ENCODE assay signal across 8 cellular contexts in the genomic region with DNA sequence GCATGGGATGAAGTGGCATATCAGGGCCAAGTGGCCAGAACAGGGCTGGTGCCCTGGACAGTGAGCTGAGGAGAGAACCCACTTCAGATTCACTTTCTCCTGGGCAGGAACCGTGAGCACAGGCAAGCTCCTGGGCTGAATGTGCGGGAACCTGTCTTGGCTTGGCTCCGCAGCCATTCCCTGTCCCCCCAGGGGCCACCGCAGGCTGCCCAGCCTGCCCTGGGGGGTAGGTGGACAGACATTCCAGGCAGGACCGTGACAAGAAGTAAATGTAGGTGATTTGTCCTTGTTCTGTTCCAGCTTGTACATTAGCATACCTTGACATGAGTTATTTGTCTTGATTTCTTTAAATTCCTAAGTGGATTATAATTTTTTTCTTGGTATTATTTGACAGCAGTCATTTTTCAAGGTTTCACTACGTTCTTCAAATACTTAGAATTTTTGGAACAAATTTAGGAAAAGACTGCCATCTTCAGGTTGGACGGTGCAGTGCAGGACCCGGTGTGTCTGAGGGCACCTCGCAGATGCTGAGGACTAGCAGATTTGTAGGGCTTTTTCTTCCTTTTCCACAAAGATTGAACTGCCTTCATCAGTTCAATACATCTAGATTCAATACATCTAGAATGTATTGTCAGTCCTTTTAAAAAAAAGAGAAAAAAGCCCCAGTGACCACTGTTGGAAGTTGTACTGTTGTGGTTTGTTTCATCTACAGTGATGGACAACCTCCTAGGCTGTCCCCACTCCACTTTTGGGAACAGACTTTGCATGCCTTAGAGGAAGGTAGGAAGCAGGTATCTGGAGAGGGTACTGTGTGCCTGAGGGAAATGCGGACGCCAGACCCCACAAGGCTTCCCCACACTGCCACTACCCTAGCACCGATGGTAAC.
DNase-seq lines count a peak whose midpoint lies in the region; ATAC-seq, FAIRE-seq and TF ChIP-seq lines count a peak whose summit lies in the region.

No MANE protein-coding gene starts in this region.

- H3K4me1 ChIP-seq in left lung = peaks cover 2 to 3% of the 10 kb centered on the region in 2 donors

- DNase-seq in GM12865 (ENCODE audit: low read depth) (peak; percentile 59), NAMALWA (ENCODE audit: low spot score) (peak; percentile 63), T1000 (lab: John Stamatoyannopoulos, UW) (peak; percentile 18), left lung (no peak), posterior vena cava (ENCODE audit: low spot score) (no peak)
- DNase-seq in central memory CD4-positive, alpha-beta T cell = peak; percentile 18
- peak in 2 of 3 experiments; percentile 13 to 57 for DNase-seq in stimulated activated CD4-positive, alpha-beta T cell treated with anti-CD3 and anti-CD28 coated beads, TNF-alpha, amount 100 ng/mL, for 24 hours (ENCODE audit: low read depth in 3 of 3)

- H3K4me3 ChIP-seq in GM12865 (ENCODE audit: low read depth, low read length) = no peak overlapping the region
- H3K4me3 ChIP-seq in left lung = no peak overlapping the region

- no peaks in the 10 kb centered on the region for H3K27me3 ChIP-seq in left lung

- intact Hi-C loops in left lung (cut with DNase I) = loop anchor here in 1 of 2 donors (2.0 to 10.0 kb wide), 2 partner anchors 479 to 563 kb away; no protein-coding TSS in a partner anchor
- intact Hi-C loops in posterior vena cava (cut with DNase I) = loop anchor here in 1 of 2 donors (5.0 kb wide), 1 partner anchor 562 kb away; no protein-coding TSS in a partner anchor

- FAIRE-seq in A204.1 (lab: Jason Lieb, UNC) = peak; percentile 98

- peak; percentile 76 for TF ChIP-seq CTCF in GM12865 (IDR thresholded peaks at IDR 0.05; ENCODE audit: insufficient read depth, low read depth, low read length, missing control alignments)
- TF ChIP-seq CTCF in left lung (IDR thresholded peaks at IDR 0.05) = peak; percentile 80 to 87

- ATAC-seq in left lung = peak; percentile 76

- H3K9me3 ChIP-seq in left lung = no peaks in the 10 kb centered on the region

- no peaks in the 10 kb centered on the region for H3K36me3 ChIP-seq in left lung

- no peak overlapping the region for H3K27ac ChIP-seq in left lung

Comparison
In these comparisons a context has a peak if more than half of its experiments do, and no peak if none do; other contexts are left out.
1. DNase-seq: peak in GM12865 (single experiment), NAMALWA (single experiment), T1000 (single experiment), central memory CD4-positive, alpha-beta T cell (single experiment) and stimulated activated CD4-positive, alpha-beta T cell treated with anti-CD3 and anti-CD28 coated beads, TNF-alpha, amount 100 ng/mL, for 24 hours (2 of 3); none in left lung (0 of 2) and posterior vena cava (single experiment).